1 cellular context compared by ENCODE assay signal in the genomic region with DNA sequence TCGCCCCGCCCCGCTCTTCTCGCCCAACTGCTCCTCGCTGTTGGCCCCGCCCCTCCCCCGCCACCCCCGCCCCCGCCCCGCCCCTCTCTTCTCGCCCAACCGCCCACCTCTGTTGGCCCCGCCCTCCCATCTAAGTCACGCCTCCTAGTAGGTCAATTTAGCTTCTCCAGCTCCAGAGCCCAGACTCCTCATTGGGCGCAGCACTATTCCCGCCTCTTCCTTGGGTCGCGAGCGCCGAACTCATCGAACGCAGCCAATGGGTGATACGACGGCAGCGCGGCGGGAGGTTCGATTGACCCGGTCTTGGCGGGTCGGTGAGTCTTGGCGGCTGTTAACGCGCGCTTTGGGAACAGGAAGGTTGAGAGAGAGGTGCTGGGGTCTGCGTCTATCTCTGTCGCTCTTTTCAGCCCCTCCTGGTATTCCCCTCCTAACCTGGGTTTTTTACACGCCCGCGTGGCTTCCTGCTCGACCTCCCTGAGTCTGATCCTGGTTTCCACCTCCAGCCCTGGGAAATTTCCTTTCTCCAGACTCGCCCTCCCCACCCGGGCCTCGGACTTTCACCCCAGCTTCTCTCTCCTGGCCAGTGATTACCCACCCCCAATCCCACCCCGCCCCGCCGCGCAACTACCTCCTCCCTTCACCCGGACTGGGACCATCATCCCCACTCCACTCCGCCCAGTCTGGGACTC.
TF ChIP-seq lines count a peak whose summit lies in the region.

A gene (plus strand): TSS at position 331 of the 689 bp plus-strand sequence. CDS start 643 bp downstream, outside the sequence.

TF ChIP-seq in HepG2, 621 proteins besides CTCF, POLR2A, EP300 and RAD21 (continued from another document and continues in another):
- TF ChIP-seq, protein P1, sequence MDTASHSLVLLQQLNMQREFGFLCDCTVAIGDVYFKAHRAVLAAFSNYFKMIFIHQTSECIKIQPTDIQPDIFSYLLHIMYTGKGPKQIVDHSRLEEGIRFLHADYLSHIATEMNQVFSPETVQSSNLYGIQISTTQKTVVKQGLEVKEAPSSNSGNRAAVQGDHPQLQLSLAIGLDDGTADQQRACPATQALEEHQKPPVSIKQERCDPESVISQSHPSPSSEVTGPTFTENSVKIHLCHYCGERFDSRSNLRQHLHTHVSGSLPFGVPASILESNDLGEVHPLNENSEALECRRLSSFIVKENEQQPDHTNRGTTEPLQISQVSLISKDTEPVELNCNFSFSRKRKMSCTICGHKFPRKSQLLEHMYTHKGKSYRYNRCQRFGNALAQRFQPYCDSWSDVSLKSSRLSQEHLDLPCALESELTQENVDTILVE (CRISPR knock-in tag; IDR thresholded peaks at IDR 0.05) = peak; percentile 69; the same call in 1 of the 2 replicates
- TF ChIP-seq, protein P2, sequence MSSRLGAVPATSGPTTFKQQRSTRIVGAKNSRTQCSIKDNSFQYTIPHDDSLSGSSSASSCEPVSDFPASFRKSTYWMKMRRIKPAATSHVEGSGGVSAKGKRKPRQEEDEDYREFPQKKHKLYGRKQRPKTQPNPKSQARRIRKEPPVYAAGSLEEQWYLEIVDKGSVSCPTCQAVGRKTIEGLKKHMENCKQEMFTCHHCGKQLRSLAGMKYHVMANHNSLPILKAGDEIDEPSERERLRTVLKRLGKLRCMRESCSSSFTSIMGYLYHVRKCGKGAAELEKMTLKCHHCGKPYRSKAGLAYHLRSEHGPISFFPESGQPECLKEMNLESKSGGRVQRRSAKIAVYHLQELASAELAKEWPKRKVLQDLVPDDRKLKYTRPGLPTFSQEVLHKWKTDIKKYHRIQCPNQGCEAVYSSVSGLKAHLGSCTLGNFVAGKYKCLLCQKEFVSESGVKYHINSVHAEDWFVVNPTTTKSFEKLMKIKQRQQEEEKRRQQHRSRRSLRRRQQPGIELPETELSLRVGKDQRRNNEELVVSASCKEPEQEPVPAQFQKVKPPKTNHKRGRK (CRISPR knock-in tag; IDR thresholded peaks at IDR 0.05) = no peak
- TF ChIP-seq ZNF879 (CRISPR knock-in tag; IDR thresholded peaks at IDR 0.05) = no peak
- TF ChIP-seq KLF12 (CRISPR knock-in tag; IDR thresholded peaks at IDR 0.05; ENCODE audit: borderline replicate concordance) = peak; percentile 80; the same call in 1 of the 2 replicates
- TF ChIP-seq HMG20A (CRISPR knock-in tag; IDR thresholded peaks at IDR 0.05; ENCODE audit: borderline replicate concordance) = no peak
- TF ChIP-seq SRF (IDR thresholded peaks at IDR 0.05; ENCODE audit: low read depth, low read length) = peak; percentile 96
- 0 out of 2 replicates have a peak, but pooled peaks have one; percentile 58 for TF ChIP-seq ZNF572 (CRISPR knock-in tag; IDR thresholded peaks at IDR 0.05)
- TF ChIP-seq, protein P3, sequence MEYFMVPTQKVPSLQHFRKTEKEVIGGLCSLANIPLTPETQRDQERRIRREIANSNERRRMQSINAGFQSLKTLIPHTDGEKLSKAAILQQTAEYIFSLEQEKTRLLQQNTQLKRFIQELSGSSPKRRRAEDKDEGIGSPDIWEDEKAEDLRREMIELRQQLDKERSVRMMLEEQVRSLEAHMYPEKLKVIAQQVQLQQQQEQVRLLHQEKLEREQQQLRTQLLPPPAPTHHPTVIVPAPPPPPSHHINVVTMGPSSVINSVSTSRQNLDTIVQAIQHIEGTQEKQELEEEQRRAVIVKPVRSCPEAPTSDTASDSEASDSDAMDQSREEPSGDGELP (IDR thresholded peaks at IDR 0.05; ENCODE audit: borderline replicate concordance, low read depth) = 0 out of 2 replicates have a peak, but pooled peaks have one; percentile 8
- no peak for TF ChIP-seq ZBTB3 (CRISPR knock-in tag; IDR thresholded peaks at IDR 0.05; ENCODE audit: borderline replicate concordance, low read depth)
- TF ChIP-seq NR1H2 (CRISPR knock-in tag; IDR thresholded peaks at IDR 0.05; ENCODE audit: borderline replicate concordance, low read depth) = no peak
- 0 out of 2 replicates have a peak, but pooled peaks have one; percentile 42 for TF ChIP-seq ZNF160 (CRISPR knock-in tag; IDR thresholded peaks at IDR 0.05)
- TF ChIP-seq ZNF274 (CRISPR knock-in tag; IDR thresholded peaks at IDR 0.05) = peak; percentile 25; the same call in 1 of the 2 replicates
- TF ChIP-seq MED1 (CRISPR knock-in tag; IDR thresholded peaks at IDR 0.05) = peak; percentile 51
- TF ChIP-seq AKAP8 (CRISPR knock-in tag; IDR thresholded peaks at IDR 0.05) = no peak
- TF ChIP-seq RXRB (CRISPR knock-in tag; IDR thresholded peaks at IDR 0.05; ENCODE audit: borderline replicate concordance) = peak; percentile 30; the same call in 1 of the 2 replicates
- TF ChIP-seq XRCC5 (optimal IDR thresholded peaks at IDR 0.05; ENCODE audit: low read length) = peak; percentile 45
- TF ChIP-seq ZNF143 (CRISPR knock-in tag; IDR thresholded peaks at IDR 0.05) = 0 out of 2 replicates have a peak, but pooled peaks have one; percentile 22
- TF ChIP-seq, protein P4, sequence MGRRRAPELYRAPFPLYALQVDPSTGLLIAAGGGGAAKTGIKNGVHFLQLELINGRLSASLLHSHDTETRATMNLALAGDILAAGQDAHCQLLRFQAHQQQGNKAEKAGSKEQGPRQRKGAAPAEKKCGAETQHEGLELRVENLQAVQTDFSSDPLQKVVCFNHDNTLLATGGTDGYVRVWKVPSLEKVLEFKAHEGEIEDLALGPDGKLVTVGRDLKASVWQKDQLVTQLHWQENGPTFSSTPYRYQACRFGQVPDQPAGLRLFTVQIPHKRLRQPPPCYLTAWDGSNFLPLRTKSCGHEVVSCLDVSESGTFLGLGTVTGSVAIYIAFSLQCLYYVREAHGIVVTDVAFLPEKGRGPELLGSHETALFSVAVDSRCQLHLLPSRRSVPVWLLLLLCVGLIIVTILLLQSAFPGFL (CRISPR knock-in tag; IDR thresholded peaks at IDR 0.05) = no peak
- TF ChIP-seq GATA4 (IDR thresholded peaks at IDR 0.05; ENCODE audit: borderline replicate concordance, low read depth) = no peak
- no peak for TF ChIP-seq CEBPB (IDR thresholded peaks at IDR 0.05; ENCODE audit: borderline replicate concordance, low read depth, low read length)
- no peak for TF ChIP-seq TBL1XR1 (IDR thresholded peaks at IDR 0.05; ENCODE audit: borderline replicate concordance, low read length, partially characterized antibody)
- peak; percentile 94 for TF ChIP-seq SP2 (CRISPR knock-in tag; IDR thresholded peaks at IDR 0.05)
- TF ChIP-seq, protein P5, sequence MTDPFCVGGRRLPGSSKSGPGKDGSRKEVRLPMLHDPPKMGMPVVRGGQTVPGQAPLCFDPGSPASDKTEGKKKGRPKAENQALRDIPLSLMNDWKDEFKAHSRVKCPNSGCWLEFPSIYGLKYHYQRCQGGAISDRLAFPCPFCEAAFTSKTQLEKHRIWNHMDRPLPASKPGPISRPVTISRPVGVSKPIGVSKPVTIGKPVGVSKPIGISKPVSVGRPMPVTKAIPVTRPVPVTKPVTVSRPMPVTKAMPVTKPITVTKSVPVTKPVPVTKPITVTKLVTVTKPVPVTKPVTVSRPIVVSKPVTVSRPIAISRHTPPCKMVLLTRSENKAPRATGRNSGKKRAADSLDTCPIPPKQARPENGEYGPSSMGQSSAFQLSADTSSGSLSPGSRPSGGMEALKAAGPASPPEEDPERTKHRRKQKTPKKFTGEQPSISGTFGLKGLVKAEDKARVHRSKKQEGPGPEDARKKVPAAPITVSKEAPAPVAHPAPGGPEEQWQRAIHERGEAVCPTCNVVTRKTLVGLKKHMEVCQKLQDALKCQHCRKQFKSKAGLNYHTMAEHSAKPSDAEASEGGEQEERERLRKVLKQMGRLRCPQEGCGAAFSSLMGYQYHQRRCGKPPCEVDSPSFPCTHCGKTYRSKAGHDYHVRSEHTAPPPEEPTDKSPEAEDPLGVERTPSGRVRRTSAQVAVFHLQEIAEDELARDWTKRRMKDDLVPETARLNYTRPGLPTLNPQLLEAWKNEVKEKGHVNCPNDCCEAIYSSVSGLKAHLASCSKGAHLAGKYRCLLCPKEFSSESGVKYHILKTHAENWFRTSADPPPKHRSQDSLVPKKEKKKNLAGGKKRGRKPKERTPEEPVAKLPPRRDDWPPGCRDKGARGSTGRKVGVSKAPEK (CRISPR knock-in tag; IDR thresholded peaks at IDR 0.05; ENCODE audit: borderline replicate concordance) = peak; percentile 50; the same call in 1 of the 2 replicates
- peak; percentile 93; the same call in 1 of the 2 replicates for TF ChIP-seq HOXA9 (CRISPR knock-in tag; IDR thresholded peaks at IDR 0.05; ENCODE audit: borderline replicate concordance)
- no peak for TF ChIP-seq ZNF883 (CRISPR knock-in tag; IDR thresholded peaks at IDR 0.05; ENCODE audit: not compliant biosample characterization)
- TF ChIP-seq, protein P6, sequence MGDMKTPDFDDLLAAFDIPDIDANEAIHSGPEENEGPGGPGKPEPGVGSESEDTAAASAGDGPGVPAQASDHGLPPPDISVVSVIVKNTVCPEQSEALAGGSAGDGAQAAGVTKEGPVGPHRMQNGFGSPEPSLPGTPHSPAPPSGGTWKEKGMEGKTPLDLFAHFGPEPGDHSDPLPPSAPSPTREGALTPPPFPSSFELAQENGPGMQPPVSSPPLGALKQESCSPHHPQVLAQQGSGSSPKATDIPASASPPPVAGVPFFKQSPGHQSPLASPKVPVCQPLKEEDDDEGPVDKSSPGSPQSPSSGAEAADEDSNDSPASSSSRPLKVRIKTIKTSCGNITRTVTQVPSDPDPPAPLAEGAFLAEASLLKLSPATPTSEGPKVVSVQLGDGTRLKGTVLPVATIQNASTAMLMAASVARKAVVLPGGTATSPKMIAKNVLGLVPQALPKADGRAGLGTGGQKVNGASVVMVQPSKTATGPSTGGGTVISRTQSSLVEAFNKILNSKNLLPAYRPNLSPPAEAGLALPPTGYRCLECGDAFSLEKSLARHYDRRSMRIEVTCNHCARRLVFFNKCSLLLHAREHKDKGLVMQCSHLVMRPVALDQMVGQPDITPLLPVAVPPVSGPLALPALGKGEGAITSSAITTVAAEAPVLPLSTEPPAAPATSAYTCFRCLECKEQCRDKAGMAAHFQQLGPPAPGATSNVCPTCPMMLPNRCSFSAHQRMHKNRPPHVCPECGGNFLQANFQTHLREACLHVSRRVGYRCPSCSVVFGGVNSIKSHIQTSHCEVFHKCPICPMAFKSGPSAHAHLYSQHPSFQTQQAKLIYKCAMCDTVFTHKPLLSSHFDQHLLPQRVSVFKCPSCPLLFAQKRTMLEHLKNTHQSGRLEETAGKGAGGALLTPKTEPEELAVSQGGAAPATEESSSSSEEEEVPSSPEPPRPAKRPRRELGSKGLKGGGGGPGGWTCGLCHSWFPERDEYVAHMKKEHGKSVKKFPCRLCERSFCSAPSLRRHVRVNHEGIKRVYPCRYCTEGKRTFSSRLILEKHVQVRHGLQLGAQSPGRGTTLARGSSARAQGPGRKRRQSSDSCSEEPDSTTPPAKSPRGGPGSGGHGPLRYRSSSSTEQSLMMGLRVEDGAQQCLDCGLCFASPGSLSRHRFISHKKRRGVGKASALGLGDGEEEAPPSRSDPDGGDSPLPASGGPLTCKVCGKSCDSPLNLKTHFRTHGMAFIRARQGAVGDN (CRISPR knock-in tag; IDR thresholded peaks at IDR 0.05) = peak; percentile 52; the same call in 1 of the 2 replicates
- TF ChIP-seq SNAPC2 (CRISPR knock-in tag; IDR thresholded peaks at IDR 0.05) = peak; percentile 75; the same call in 1 of the 2 replicates
- TF ChIP-seq ZNF672 (CRISPR knock-in tag; IDR thresholded peaks at IDR 0.05) = peak; percentile 3; the same call in 1 of the 2 replicates
- TF ChIP-seq, protein P7, sequence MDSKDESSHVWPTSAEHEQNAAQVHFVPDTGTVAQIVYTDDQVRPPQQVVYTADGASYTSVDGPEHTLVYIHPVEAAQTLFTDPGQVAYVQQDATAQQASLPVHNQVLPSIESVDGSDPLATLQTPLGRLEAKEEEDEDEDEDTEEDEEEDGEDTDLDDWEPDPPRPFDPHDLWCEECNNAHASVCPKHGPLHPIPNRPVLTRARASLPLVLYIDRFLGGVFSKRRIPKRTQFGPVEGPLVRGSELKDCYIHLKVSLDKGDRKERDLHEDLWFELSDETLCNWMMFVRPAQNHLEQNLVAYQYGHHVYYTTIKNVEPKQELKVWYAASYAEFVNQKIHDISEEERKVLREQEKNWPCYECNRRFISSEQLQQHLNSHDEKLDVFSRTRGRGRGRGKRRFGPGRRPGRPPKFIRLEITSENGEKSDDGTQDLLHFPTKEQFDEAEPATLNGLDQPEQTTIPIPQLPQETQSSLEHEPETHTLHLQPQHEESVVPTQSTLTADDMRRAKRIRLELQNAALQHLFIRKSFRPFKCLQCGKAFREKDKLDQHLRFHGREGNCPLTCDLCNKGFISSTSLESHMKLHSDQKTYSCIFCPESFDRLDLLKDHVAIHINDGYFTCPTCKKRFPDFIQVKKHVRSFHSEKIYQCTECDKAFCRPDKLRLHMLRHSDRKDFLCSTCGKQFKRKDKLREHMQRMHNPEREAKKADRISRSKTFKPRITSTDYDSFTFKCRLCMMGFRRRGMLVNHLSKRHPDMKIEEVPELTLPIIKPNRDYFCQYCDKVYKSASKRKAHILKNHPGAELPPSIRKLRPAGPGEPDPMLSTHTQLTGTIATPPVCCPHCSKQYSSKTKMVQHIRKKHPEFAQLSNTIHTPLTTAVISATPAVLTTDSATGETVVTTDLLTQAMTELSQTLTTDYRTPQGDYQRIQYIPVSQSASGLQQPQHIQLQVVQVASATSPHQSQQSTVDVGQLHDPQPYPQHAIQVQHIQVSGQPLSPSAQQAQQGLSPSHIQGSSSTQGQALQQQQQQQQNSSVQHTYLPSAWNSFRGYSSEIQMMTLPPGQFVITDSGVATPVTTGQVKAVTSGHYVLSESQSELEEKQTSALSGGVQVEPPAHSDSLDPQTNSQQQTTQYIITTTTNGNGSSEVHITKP (CRISPR knock-in tag; IDR thresholded peaks at IDR 0.05; ENCODE audit: low read depth) = peak; percentile 62; the same call in 1 of the 2 replicates
- no peak for TF ChIP-seq RNF2 (conservative IDR thresholded peaks at IDR 0.05; ENCODE audit: low read depth)
- TF ChIP-seq, protein P8, sequence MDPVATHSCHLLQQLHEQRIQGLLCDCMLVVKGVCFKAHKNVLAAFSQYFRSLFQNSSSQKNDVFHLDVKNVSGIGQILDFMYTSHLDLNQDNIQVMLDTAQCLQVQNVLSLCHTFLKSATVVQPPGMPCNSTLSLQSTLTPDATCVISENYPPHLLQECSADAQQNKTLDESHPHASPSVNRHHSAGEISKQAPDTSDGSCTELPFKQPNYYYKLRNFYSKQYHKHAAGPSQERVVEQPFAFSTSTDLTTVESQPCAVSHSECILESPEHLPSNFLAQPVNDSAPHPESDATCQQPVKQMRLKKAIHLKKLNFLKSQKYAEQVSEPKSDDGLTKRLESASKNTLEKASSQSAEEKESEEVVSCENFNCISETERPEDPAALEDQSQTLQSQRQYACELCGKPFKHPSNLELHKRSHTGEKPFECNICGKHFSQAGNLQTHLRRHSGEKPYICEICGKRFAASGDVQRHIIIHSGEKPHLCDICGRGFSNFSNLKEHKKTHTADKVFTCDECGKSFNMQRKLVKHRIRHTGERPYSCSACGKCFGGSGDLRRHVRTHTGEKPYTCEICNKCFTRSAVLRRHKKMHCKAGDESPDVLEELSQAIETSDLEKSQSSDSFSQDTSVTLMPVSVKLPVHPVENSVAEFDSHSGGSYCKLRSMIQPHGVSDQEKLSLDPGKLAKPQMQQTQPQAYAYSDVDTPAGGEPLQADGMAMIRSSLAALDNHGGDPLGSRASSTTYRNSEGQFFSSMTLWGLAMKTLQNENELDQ (CRISPR knock-in tag; IDR thresholded peaks at IDR 0.05; ENCODE audit: borderline replicate concordance) = no peak
